In genomic region chr4:109350121-109350520, GRCh38 we compare ENCODE assay signal across 11 cellular contexts. TPM values are rescaled to one million over a fixed set of nuclear protein-coding genes. Genes with fewer than 3 reads are reported as not detected.
"Had no signal": no experiment of that assay in that cellular context is flagged by ENCODE, and none has a peak within 500 bp of the region (broad histone marks: within the 10 kb centered on the region; RNA-seq: fewer than 3 reads in every experiment).

No MANE protein-coding gene starts in this region.

- H3K9me3 ChIP-seq: HAP-1 had no signal

- DNase-seq: GM23248, GOT3, H7, H9, HCEC 1CT, HFFc6 had no signal

- H3K27ac Mint-ChIP-seq: GM23338, H9, HFFc6 had no signal

- ATAC-seq: GM23338, HCT116 had no signal

- FAIRE-seq: H1, H54 had no signal

- H3K27ac ChIP-seq: GM23248 had no signal

- H3K4me2 ChIP-seq: GM23338 had no signal

- H3K4me3 Mint-ChIP-seq: GM23338, H9, HFFc6 had no signal

- H3K36me3 ChIP-seq: HAP-1 had no signal

- H2AFZ ChIP-seq: GM23248, GM23338 had no signal

- H3K4me3 ChIP-seq: GM23248, GM23338, HAP-1 had no signal

- H3K4me1 ChIP-seq: HAP-1 had no signal

- H3K9ac ChIP-seq: GM23248 had no signal

- H3K4me1 Mint-ChIP-seq: GM23338, H9 had no signal

RNA-seq across cellular contexts. Expression of gene COL25A1, which starts 47.7 kb away (rescaled TPM):
- total RNA-seq: GM23248, HFFc6 had no signal
